In the genomic region with DNA sequence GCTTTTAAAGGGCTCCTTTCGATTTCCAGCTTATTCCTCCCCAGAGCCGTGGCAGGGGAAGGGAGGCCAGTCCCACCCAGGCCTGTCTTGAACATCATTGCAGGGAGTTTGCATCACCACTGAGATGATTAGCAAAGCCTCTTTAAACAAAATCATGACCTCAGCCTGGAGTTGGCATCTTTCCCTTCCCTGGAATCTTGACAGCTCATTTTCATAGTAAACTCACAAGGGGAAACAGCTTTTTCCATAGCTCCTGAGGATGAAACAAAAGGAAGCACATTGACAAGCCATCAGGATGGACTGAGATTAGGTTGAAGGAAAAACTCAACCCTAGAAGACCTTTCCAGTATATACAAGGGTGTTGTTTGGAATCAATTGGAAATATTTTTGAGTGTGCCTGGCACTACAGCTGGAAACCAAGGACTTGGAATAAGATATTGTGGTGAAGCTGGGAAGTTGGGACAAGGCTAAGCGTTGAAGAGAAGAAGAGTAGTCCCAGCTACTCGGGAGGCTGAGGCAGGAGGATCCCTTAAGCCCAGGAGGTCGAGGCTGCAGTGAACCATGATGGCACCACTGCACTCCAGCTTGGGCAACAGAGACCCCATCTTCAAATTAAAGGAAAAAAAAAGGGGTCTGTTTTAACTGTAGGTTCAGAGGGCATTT, we compare ENCODE assay signal across 9 cellular contexts. TPM values are rescaled to one million over a fixed set of nuclear protein-coding genes. Genes with fewer than 3 reads are reported as not detected.
DNase-seq lines count a peak whose midpoint lies in the region; ATAC-seq, FAIRE-seq and TF ChIP-seq lines count a peak whose summit lies in the region.
"Had no signal": no experiment of that assay in that cellular context is flagged by ENCODE, and none has a peak within 500 bp of the region (broad histone marks: within the 10 kb centered on the region; RNA-seq: fewer than 3 reads in every experiment).

No MANE protein-coding gene starts in this region.

- CTCF ChIA-PET in CD8-positive, alpha-beta memory T cell (lab: Charles Lee) = no interaction called here

- H3K4me3 Mint-ChIP-seq in CD8-positive, alpha-beta memory T cell = no peak overlapping the region
- H3K4me3 Mint-ChIP-seq in H9 = no peak overlapping the region

- H3K23ac ChIP-seq in H9 (ENCODE audit: insufficient read length, low read depth, low read length) = no peak overlapping the region

- H3K56ac ChIP-seq in H9 (ENCODE audit: insufficient read length, low read depth, low read length) = no peak overlapping the region

- WGBS in H9 (ENCODE audit: extremely low coverage, insufficient read length, low lambda C conversion rate) = no CpG with 5 or more reads among the region's 5 CpGs

- H2BK120ac ChIP-seq in H9 (ENCODE audit: low read depth, low read length, poor library complexity, severe bottlenecking) = no peak overlapping the region

- no peak overlapping the region for H3K27ac ChIP-seq in CD8-positive, alpha-beta memory T cell (ENCODE audit: low read depth, low read length)
- H3K27ac ChIP-seq in H9 (ENCODE audit: insufficient read length, low read depth, low read length) = no peak overlapping the region

- H4K8ac ChIP-seq in H9 (replicated peaks; ENCODE audit: insufficient read length, low read depth, low read length) = no peak overlapping the region

- peaks cover 6 to 12% (median 6%) of the 10 kb centered on the region in 3 donors for H3K4me1 Mint-ChIP-seq in CD8-positive, alpha-beta memory T cell
- peaks cover 13 to 16% of the 10 kb centered on the region in 2 experiments for H3K4me1 Mint-ChIP-seq in H9

- H2BK15ac ChIP-seq in H9 (ENCODE audit: low read depth, low read length) = no peak overlapping the region

- no peak for TF ChIP-seq POLR2A in H54 (IDR thresholded peaks at IDR 0.05; ENCODE audit: low read depth, low read length)

- ATAC-seq in GM18861 (IDR thresholded peaks at IDR 0.05; ENCODE audit: unreplicated experiment) = no peak

- no peak overlapping the region for H4K5ac ChIP-seq in H9 (ENCODE audit: insufficient read length, low read depth, low read length)

- H3K23me2 ChIP-seq in H9 (ENCODE audit: insufficient read length, low read depth, low read length, poor library complexity, severe bottlenecking) = peaks cover 12% of the 10 kb centered on the region

- no peaks in the 10 kb centered on the region for H3K79me2 ChIP-seq in H9 (ENCODE audit: insufficient read depth, low read length)

- no peak overlapping the region for H4K91ac ChIP-seq in H9 (ENCODE audit: insufficient read length, low read depth, low read length)

- no peak overlapping the region for H3K4me2 ChIP-seq in H9 (ENCODE audit: insufficient read depth, insufficient read length, low read length)

- no peak overlapping the region for H3K9ac ChIP-seq in H9 (ENCODE audit: extremely low read depth, insufficient read length, low read length)

- H3K9me3 Mint-ChIP-seq in CD8-positive, alpha-beta memory T cell = no peaks in the 10 kb centered on the region
- peaks cover 0 to 2% of the 10 kb centered on the region in 2 experiments; a peak in 1 of 5 replicates for H3K9me3 Mint-ChIP-seq in H9

- no peak overlapping the region for H3K27ac Mint-ChIP-seq in CD8-positive, alpha-beta memory T cell
- H3K27ac Mint-ChIP-seq in H9 = no peak overlapping the region

- in situ Hi-C loops in astrocyte of the spinal cord (cut with HindIII; ENCODE audit: low sequenced_read_pairs) = no loop called here

- no peak overlapping the region for H2BK12ac ChIP-seq in H9 (ENCODE audit: insufficient read length, low read depth, low read length)

- no peak overlapping the region for H2AFZ ChIP-seq in H9 (ENCODE audit: low read length)

- H2BK20ac ChIP-seq in H9 (ENCODE audit: low read depth, low read length, poor library complexity, severe bottlenecking) = no peak overlapping the region

- H3K79me1 ChIP-seq in H9 (ENCODE audit: insufficient read depth, low read depth, low read length, poor library complexity, severe bottlenecking) = no peaks in the 10 kb centered on the region

- FAIRE-seq in H54 (lab: Jason Lieb, UNC) = no peak

- H2BK5ac ChIP-seq in H9 (ENCODE audit: insufficient read length, low read length) = no peak overlapping the region

- H2AK5ac ChIP-seq in H9 (ENCODE audit: insufficient read length, low read length) = no peak overlapping the region

- H3K27me3 ChIP-seq in CD8-positive, alpha-beta memory T cell (ENCODE audit: insufficient read depth, low read length, poor library complexity, severe bottlenecking) = peaks cover 7% of the 10 kb centered on the region
- H3K27me3 ChIP-seq in H9 (ENCODE audit: insufficient read depth, low read length) = no peaks in the 10 kb centered on the region

- H3K4me1 ChIP-seq in CD8-positive, alpha-beta memory T cell (ENCODE audit: insufficient read depth, low read length) = no peaks in the 10 kb centered on the region
- H3K4me1 ChIP-seq in H9 (ENCODE audit: insufficient read depth, low read length) = no peaks in the 10 kb centered on the region

- H3K36me3 Mint-ChIP-seq in CD8-positive, alpha-beta memory T cell = no peaks in the 10 kb centered on the region
- H3K36me3 Mint-ChIP-seq in H9 (ENCODE audit: insufficient read depth in 1 of 3, low read depth in 3 of 3) = peaks cover 0 to 2% (median 0%) of the 10 kb centered on the region in 3 experiments; a peak in 3 of 7 replicates

- POLR2A ChIA-PET in CD8-positive, alpha-beta memory T cell (lab: Charles Lee) = no interaction called here

- H4K20me1 ChIP-seq in H9 (ENCODE audit: control insufficient read depth, insufficient read depth, insufficient read length) = no peaks in the 10 kb centered on the region

- no peaks in the 10 kb centered on the region for H3K9me3 ChIP-seq in CD8-positive, alpha-beta memory T cell (ENCODE audit: low read length)
- H3K9me3 ChIP-seq in H9 (ENCODE audit: control insufficient read depth, low read depth, low read length) = no peaks in the 10 kb centered on the region

- no peak overlapping the region for H3K4ac ChIP-seq in H9 (ENCODE audit: low read depth, low read length)

- DNase-seq in H54 (ENCODE audit: insufficient read length, low spot score) = peak; percentile 74
- DNase-seq in astrocyte of the spinal cord (ENCODE audit: low read depth, low spot score) = peak; percentile 98
- DNase-seq in hippocampal formation (lab: John Stamatoyannopoulos, UW) = peak; percentile 44 to 52
- peak; percentile 88 for DNase-seq in smooth muscle cell of the brain vasculature (ENCODE audit: low read depth, low spot score)
- no peak for DNase-seq in CD8-positive, alpha-beta memory T cell
- DNase-seq in activated CD4-positive, alpha-beta T cell treated with anti-CD3 and anti-CD28 coated beads for 4 hours = no peak
- no peak for DNase-seq in H9
- DNase-seq: NCI-H2029 had no signal

- H3T11ph ChIP-seq in H9 (ENCODE audit: low read length) = no peak overlapping the region

- no peak overlapping the region for H3K14ac ChIP-seq in H9 (ENCODE audit: insufficient read depth, low read length)

- no peaks in the 10 kb centered on the region for H3K36me3 ChIP-seq in CD8-positive, alpha-beta memory T cell (ENCODE audit: insufficient read depth, low read length)

- H3K4me3 ChIP-seq in astrocyte of the spinal cord (ENCODE audit: low read depth, low read length) = no peak overlapping the region
- H3K4me3 ChIP-seq in CD8-positive, alpha-beta memory T cell (ENCODE audit: low read length) = no peak overlapping the region

- no peak for TF ChIP-seq CTCF in astrocyte of the spinal cord (IDR thresholded peaks at IDR 0.05; ENCODE audit: low read depth, low read length)
- no peak for TF ChIP-seq CTCF in H9 (conservative IDR thresholded peaks at IDR 0.05)

- no peak overlapping the region for H3K18ac ChIP-seq in H9 (ENCODE audit: insufficient read length, low read depth, low read length)

- H3K27me3 Mint-ChIP-seq in CD8-positive, alpha-beta memory T cell = peaks cover 22 to 55% of the 10 kb centered on the region in 2 donors
- H3K27me3 Mint-ChIP-seq in H9 (ENCODE audit: low read depth) = peaks cover 30% of the 10 kb centered on the region

RNA-seq across cellular contexts. Expression of a gene that starts 3.1 kb away (rescaled TPM):
- total RNA-seq in CD8-positive, alpha-beta memory T cell = under 1 TPM in 1 of 2 experiments, not detected in 1; 0.51 TPM
- polyA plus RNA-seq in CD8-positive, alpha-beta memory T cell = 0.05 TPM
- total RNA-seq in H9 (2021) = 15.1 and 18.9 TPM in 2 replicates

RNA-seq across cellular contexts. Expression of a gene that starts 35.2 kb away (rescaled TPM):
- under 1 TPM; 0.18 to 0.20 TPM for total RNA-seq in CD8-positive, alpha-beta memory T cell
- polyA plus RNA-seq in CD8-positive, alpha-beta memory T cell = not detected
- 2.5 and 3.7 TPM in 2 replicates for total RNA-seq in H9 (2021)

RNA-seq across cellular contexts. Expression of a gene that starts 35.6 kb away (rescaled TPM):
- total RNA-seq in CD8-positive, alpha-beta memory T cell = under 1 TPM; 0.46 to 0.62 TPM
- not detected for polyA plus RNA-seq in CD8-positive, alpha-beta memory T cell
- 8.3 and 9.3 TPM in 2 replicates for total RNA-seq in H9 (2021)

Comparison
In these comparisons a context has a peak if more than half of its experiments do, and no peak if none do; other contexts are left out.
1. DNase-seq: peak in H54 (single experiment), astrocyte of the spinal cord (single experiment), hippocampal formation (2 of 2) and smooth muscle cell of the brain vasculature (single experiment); none in CD8-positive, alpha-beta memory T cell (0 of 5), activated CD4-positive, alpha-beta T cell treated with anti-CD3 and anti-CD28 coated beads for 4 hours (0 of 2) and H9 (single experiment).
2. RNA of a gene that starts 3.1 kb away (total RNA-seq): 15.1 to 18.9 TPM in H9; 0.51 TPM in CD8-positive, alpha-beta memory T cell; every median in the first group is over 10 times any median in the second.